In the genomic region with DNA sequence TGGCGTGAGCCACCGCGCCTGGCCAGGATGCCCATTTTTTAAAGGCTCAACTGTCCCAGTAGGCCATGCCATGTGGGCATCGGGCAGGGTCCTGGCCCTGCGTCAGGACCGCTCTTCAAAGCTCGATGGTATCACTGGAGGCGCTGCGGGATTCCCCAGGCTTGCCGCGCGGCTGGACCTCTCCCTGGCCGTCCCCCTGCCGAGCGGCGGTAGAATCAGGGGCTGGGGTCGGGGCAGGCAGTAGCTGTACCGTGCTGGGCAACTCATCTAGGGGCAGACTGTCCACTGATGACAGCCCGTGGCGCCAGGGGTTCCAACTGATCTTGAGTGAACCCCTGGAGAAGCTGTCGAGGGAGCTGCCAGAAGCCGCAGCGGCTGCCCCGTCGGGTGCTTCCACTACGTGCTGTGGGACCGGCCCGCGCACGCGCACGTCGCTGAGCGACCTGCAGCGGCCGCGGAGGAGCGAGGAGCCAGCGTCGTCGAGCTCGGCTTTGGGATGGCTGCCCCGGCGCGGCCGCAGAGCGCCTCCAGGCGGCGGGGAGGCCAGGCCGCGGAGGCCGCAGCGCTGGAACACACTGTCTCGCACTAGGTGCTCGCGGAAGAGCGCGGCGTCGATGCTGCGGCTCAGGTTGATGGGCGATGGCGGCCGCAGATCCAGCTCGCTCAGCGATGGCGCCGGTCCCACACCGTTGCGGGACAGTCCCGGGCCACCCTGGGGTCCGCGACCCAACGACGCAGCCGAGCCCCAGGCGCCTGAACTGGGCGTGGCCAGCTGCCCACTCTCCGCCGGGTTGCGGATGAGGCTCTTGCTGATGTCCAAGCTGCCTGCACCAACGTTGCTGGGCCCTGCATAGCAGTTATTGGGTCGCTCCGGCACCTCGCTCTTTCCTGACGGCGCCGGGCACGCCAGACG, we compare ENCODE assay signal across 1 cellular context.
A peak's percentile ranks its signal among the peaks of the same experiment; 100 is the strongest.
TF ChIP-seq lines count a peak whose summit lies in the region.

No MANE protein-coding gene starts in this region.

TF ChIP-seq in HepG2, 621 proteins besides CTCF, POLR2A, EP300 and RAD21 (continued from another document and continues in another):
- TF ChIP-seq, protein P1, sequence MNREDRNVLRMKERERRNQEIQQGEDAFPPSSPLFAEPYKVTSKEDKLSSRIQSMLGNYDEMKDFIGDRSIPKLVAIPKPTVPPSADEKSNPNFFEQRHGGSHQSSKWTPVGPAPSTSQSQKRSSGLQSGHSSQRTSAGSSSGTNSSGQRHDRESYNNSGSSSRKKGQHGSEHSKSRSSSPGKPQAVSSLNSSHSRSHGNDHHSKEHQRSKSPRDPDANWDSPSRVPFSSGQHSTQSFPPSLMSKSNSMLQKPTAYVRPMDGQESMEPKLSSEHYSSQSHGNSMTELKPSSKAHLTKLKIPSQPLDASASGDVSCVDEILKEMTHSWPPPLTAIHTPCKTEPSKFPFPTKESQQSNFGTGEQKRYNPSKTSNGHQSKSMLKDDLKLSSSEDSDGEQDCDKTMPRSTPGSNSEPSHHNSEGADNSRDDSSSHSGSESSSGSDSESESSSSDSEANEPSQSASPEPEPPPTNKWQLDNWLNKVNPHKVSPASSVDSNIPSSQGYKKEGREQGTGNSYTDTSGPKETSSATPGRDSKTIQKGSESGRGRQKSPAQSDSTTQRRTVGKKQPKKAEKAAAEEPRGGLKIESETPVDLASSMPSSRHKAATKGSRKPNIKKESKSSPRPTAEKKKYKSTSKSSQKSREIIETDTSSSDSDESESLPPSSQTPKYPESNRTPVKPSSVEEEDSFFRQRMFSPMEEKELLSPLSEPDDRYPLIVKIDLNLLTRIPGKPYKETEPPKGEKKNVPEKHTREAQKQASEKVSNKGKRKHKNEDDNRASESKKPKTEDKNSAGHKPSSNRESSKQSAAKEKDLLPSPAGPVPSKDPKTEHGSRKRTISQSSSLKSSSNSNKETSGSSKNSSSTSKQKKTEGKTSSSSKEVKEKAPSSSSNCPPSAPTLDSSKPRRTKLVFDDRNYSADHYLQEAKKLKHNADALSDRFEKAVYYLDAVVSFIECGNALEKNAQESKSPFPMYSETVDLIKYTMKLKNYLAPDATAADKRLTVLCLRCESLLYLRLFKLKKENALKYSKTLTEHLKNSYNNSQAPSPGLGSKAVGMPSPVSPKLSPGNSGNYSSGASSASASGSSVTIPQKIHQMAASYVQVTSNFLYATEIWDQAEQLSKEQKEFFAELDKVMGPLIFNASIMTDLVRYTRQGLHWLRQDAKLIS (CRISPR knock-in tag; IDR thresholded peaks at IDR 0.05): peak; percentile 56; the same call in 1 of the 2 replicates
- TF ChIP-seq SMARCC2 (IDR thresholded peaks at IDR 0.05): no peak
- TF ChIP-seq ZNF777 (CRISPR knock-in tag; IDR thresholded peaks at IDR 0.05): peak; percentile 100
- TF ChIP-seq, protein P2, sequence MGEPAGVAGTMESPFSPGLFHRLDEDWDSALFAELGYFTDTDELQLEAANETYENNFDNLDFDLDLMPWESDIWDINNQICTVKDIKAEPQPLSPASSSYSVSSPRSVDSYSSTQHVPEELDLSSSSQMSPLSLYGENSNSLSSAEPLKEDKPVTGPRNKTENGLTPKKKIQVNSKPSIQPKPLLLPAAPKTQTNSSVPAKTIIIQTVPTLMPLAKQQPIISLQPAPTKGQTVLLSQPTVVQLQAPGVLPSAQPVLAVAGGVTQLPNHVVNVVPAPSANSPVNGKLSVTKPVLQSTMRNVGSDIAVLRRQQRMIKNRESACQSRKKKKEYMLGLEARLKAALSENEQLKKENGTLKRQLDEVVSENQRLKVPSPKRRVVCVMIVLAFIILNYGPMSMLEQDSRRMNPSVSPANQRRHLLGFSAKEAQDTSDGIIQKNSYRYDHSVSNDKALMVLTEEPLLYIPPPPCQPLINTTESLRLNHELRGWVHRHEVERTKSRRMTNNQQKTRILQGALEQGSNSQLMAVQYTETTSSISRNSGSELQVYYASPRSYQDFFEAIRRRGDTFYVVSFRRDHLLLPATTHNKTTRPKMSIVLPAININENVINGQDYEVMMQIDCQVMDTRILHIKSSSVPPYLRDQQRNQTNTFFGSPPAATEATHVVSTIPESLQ (CRISPR knock-in tag; conservative IDR thresholded peaks at IDR 0.05): no peak
- TF ChIP-seq, protein P3, sequence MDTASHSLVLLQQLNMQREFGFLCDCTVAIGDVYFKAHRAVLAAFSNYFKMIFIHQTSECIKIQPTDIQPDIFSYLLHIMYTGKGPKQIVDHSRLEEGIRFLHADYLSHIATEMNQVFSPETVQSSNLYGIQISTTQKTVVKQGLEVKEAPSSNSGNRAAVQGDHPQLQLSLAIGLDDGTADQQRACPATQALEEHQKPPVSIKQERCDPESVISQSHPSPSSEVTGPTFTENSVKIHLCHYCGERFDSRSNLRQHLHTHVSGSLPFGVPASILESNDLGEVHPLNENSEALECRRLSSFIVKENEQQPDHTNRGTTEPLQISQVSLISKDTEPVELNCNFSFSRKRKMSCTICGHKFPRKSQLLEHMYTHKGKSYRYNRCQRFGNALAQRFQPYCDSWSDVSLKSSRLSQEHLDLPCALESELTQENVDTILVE (CRISPR knock-in tag; IDR thresholded peaks at IDR 0.05): peak; percentile 62; the same call in 1 of the 2 replicates
- no peak for TF ChIP-seq KDM5A (IDR thresholded peaks at IDR 0.05; ENCODE audit: borderline replicate concordance, low read length)
- TF ChIP-seq, protein P4, sequence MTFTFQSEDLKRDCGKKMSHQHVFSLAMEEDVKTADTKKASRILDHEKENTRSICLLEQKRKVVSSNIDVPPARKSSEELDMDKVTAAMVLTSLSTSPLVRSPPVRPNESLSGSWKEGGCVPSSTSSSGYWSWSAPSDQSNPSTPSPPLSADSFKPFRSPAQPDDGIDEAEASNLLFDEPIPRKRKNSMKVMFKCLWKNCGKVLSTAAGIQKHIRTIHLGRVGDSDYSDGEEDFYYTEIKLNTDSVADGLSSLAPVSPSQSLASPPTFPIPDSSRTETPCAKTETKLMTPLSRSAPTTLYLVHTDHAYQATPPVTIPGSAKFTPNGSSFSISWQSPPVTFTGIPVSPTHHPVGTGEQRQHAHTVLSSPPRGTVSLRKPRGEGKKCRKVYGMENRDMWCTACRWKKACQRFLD (CRISPR knock-in tag; IDR thresholded peaks at IDR 0.05; ENCODE audit: borderline replicate concordance): peak; percentile 81; the same call in 1 of the 2 replicates
- peak; percentile 67 for TF ChIP-seq CBFB (CRISPR knock-in tag; IDR thresholded peaks at IDR 0.05)
- peak; percentile 72; the same call in 1 of the 2 replicates for TF ChIP-seq ZFX (CRISPR knock-in tag; IDR thresholded peaks at IDR 0.05; ENCODE audit: low read depth)
- TF ChIP-seq NFE2 (CRISPR knock-in tag; IDR thresholded peaks at IDR 0.05): no peak
- TF ChIP-seq SKI (IDR thresholded peaks at IDR 0.05; ENCODE audit: partially characterized antibody): peak; percentile 38
- TF ChIP-seq, protein P5, sequence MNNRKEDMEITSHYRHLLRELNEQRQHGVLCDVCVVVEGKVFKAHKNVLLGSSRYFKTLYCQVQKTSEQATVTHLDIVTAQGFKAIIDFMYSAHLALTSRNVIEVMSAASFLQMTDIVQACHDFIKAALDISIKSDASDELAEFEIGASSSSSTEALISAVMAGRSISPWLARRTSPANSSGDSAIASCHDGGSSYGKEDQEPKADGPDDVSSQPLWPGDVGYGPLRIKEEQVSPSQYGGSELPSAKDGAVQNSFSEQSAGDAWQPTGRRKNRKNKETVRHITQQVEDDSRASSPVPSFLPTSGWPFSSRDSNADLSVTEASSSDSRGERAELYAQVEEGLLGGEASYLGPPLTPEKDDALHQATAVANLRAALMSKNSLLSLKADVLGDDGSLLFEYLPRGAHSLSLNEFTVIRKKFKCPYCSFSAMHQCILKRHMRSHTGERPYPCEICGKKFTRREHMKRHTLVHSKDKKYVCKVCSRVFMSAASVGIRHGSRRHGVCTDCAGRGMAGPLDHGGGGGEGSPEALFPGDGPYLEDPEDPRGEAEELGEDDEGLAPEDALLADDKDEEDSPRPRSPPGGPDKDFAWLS (CRISPR knock-in tag; IDR thresholded peaks at IDR 0.05; ENCODE audit: borderline replicate concordance): peak; percentile 29; the same call in 1 of the 2 replicates
- TF ChIP-seq, protein P6, sequence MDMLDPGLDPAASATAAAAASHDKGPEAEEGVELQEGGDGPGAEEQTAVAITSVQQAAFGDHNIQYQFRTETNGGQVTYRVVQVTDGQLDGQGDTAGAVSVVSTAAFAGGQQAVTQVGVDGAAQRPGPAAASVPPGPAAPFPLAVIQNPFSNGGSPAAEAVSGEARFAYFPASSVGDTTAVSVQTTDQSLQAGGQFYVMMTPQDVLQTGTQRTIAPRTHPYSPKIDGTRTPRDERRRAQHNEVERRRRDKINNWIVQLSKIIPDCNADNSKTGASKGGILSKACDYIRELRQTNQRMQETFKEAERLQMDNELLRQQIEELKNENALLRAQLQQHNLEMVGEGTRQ (IDR thresholded peaks at IDR 0.05; ENCODE audit: low read depth, low read length): no peak
- TF ChIP-seq, protein P6 (CRISPR knock-in tag; IDR thresholded peaks at IDR 0.05; ENCODE audit: borderline replicate concordance): no peak; the same call in 1 of the 2 replicates
- no peak for TF ChIP-seq SCMH1 (CRISPR knock-in tag; IDR thresholded peaks at IDR 0.05; ENCODE audit: borderline replicate concordance)
- no peak for TF ChIP-seq GZF1 (CRISPR knock-in tag; IDR thresholded peaks at IDR 0.05)
- TF ChIP-seq, protein P7, sequence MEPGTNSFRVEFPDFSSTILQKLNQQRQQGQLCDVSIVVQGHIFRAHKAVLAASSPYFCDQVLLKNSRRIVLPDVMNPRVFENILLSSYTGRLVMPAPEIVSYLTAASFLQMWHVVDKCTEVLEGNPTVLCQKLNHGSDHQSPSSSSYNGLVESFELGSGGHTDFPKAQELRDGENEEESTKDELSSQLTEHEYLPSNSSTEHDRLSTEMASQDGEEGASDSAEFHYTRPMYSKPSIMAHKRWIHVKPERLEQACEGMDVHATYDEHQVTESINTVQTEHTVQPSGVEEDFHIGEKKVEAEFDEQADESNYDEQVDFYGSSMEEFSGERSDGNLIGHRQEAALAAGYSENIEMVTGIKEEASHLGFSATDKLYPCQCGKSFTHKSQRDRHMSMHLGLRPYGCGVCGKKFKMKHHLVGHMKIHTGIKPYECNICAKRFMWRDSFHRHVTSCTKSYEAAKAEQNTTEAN (CRISPR knock-in tag; conservative IDR thresholded peaks at IDR 0.05): peak; percentile 66; the same call in 1 of the 2 replicates
- no peak; the same call in 1 of the 2 replicates for TF ChIP-seq ZFP90 (CRISPR knock-in tag; IDR thresholded peaks at IDR 0.05; ENCODE audit: borderline replicate concordance)
- TF ChIP-seq, protein P8, sequence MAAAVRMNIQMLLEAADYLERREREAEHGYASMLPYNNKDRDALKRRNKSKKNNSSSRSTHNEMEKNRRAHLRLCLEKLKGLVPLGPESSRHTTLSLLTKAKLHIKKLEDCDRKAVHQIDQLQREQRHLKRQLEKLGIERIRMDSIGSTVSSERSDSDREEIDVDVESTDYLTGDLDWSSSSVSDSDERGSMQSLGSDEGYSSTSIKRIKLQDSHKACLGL (CRISPR knock-in tag; IDR thresholded peaks at IDR 0.05): peak; percentile 92
- TF ChIP-seq MTF2 (CRISPR knock-in tag; IDR thresholded peaks at IDR 0.05; ENCODE audit: borderline replicate concordance): 0 out of 2 replicates have a peak, but pooled peaks have one; percentile 86
- TF ChIP-seq RNF2 (conservative IDR thresholded peaks at IDR 0.05; ENCODE audit: low read depth): peak; percentile 68; the same call in 1 of the 2 replicates
- peak; percentile 48 for TF ChIP-seq IKZF4 (CRISPR knock-in tag; IDR thresholded peaks at IDR 0.05; ENCODE audit: borderline replicate concordance, low read depth, not compliant biosample characterization)
- TF ChIP-seq, protein P9, sequence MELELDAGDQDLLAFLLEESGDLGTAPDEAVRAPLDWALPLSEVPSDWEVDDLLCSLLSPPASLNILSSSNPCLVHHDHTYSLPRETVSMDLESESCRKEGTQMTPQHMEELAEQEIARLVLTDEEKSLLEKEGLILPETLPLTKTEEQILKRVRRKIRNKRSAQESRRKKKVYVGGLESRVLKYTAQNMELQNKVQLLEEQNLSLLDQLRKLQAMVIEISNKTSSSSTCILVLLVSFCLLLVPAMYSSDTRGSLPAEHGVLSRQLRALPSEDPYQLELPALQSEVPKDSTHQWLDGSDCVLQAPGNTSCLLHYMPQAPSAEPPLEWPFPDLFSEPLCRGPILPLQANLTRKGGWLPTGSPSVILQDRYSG (CRISPR knock-in tag; IDR thresholded peaks at IDR 0.05): 0 out of 2 replicates have a peak, but pooled peaks have one; percentile 15
- TF ChIP-seq MIXL1 (CRISPR knock-in tag; IDR thresholded peaks at IDR 0.05): 0 out of 2 replicates have a peak, but pooled peaks have one; percentile 24
- TF ChIP-seq, protein P10, sequence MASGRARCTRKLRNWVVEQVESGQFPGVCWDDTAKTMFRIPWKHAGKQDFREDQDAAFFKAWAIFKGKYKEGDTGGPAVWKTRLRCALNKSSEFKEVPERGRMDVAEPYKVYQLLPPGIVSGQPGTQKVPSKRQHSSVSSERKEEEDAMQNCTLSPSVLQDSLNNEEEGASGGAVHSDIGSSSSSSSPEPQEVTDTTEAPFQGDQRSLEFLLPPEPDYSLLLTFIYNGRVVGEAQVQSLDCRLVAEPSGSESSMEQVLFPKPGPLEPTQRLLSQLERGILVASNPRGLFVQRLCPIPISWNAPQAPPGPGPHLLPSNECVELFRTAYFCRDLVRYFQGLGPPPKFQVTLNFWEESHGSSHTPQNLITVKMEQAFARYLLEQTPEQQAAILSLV (CRISPR knock-in tag; IDR thresholded peaks at IDR 0.05; ENCODE audit: borderline replicate concordance): peak; percentile 41; the same call in 1 of the 2 replicates
- peak; percentile 68; the same call in 1 of the 2 replicates for TF ChIP-seq AKAP8 (CRISPR knock-in tag; IDR thresholded peaks at IDR 0.05)
- peak; percentile 67; the same call in 1 of the 2 replicates for TF ChIP-seq NR2C2 (CRISPR knock-in tag; IDR thresholded peaks at IDR 0.05; ENCODE audit: borderline replicate concordance)
- TF ChIP-seq ZNF367 (CRISPR knock-in tag; IDR thresholded peaks at IDR 0.05; ENCODE audit: borderline replicate concordance): no peak; the same call in 1 of the 2 replicates
- TF ChIP-seq EHMT2 (IDR thresholded peaks at IDR 0.05; ENCODE audit: borderline replicate concordance, low read depth, low read length): no peak
